2 cellular contexts compared by ENCODE assay signal in the genomic region with DNA sequence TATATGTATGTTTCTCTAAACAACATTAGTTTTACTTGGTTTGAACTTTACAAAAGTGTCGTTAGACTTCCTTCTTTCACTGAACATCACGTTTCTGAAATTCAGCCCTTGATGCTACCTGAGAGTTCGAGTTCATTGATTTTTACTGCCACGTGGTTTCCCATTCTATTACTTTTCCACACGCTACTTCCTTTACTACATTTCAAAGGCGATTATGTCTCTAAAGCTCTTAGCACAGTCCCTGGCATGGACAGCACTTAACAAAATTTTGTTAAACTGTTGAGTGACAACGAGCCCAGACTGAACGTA.
TF ChIP-seq lines count a peak whose summit lies in the region.

No MANE protein-coding gene starts in this region.

TF ChIP-seq in IMR-90, 13 proteins besides CTCF, POLR2A, EP300 and RAD21:
- TF ChIP-seq BHLHE40 (IDR thresholded peaks at IDR 0.05; ENCODE audit: low read depth, low read length) (no peak), MAZ (IDR thresholded peaks at IDR 0.05; ENCODE audit: borderline replicate concordance, low read depth, low read length) (no peak), CEBPB (IDR thresholded peaks at IDR 0.05; ENCODE audit: low read depth, low read length) (no peak), RCOR1 (IDR thresholded peaks at IDR 0.05; ENCODE audit: insufficient replicate concordance, low read length) (no peak), SMC3 (IDR thresholded peaks at IDR 0.05; ENCODE audit: low read depth, low read length) (no peak), FOS (IDR thresholded peaks at IDR 0.05; ENCODE audit: low read depth, low read length) (no peak), RFX5 (IDR thresholded peaks at IDR 0.05; ENCODE audit: low read depth, low read length) (no peak), MXI1 (IDR thresholded peaks at IDR 0.05; ENCODE audit: borderline replicate concordance, low read depth, low read length) (no peak), CHD1 (IDR thresholded peaks at IDR 0.05; ENCODE audit: low read depth, low read length) (no peak), MAFK (IDR thresholded peaks at IDR 0.05; ENCODE audit: low read depth, low read length) (no peak)
- TF ChIP-seq, protein P1, sequence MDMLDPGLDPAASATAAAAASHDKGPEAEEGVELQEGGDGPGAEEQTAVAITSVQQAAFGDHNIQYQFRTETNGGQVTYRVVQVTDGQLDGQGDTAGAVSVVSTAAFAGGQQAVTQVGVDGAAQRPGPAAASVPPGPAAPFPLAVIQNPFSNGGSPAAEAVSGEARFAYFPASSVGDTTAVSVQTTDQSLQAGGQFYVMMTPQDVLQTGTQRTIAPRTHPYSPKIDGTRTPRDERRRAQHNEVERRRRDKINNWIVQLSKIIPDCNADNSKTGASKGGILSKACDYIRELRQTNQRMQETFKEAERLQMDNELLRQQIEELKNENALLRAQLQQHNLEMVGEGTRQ (IDR thresholded peaks at IDR 0.05; ENCODE audit: low read depth, low read length) = no peak
- TF ChIP-seq, protein P2, sequence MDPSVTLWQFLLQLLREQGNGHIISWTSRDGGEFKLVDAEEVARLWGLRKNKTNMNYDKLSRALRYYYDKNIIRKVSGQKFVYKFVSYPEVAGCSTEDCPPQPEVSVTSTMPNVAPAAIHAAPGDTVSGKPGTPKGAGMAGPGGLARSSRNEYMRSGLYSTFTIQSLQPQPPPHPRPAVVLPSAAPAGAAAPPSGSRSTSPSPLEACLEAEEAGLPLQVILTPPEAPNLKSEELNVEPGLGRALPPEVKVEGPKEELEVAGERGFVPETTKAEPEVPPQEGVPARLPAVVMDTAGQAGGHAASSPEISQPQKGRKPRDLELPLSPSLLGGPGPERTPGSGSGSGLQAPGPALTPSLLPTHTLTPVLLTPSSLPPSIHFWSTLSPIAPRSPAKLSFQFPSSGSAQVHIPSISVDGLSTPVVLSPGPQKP (IDR thresholded peaks at IDR 0.05; ENCODE audit: borderline replicate concordance, low read depth, low read length) = no peak

TF ChIP-seq in endothelial cell of umbilical vein, 7 proteins besides CTCF, POLR2A, EP300 and RAD21:
- TF ChIP-seq EZH2 (IDR thresholded peaks at IDR 0.05; ENCODE audit: borderline replicate concordance, low read depth, low read length, severe bottlenecking) (no peak), GATA2 (IDR thresholded peaks at IDR 0.05; ENCODE audit: insufficient read depth, insufficient read length, low read depth, low read length) (no peak), MYC (IDR thresholded peaks at IDR 0.05; ENCODE audit: low read depth, low read length) (no peak), FOS (IDR thresholded peaks at IDR 0.05; ENCODE audit: borderline replicate concordance, insufficient read depth, low read length) (no peak)
- TF ChIP-seq, protein P3, sequence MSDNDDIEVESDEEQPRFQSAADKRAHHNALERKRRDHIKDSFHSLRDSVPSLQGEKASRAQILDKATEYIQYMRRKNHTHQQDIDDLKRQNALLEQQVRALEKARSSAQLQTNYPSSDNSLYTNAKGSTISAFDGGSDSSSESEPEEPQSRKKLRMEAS (IDR thresholded peaks at IDR 0.05; ENCODE audit: insufficient read depth, insufficient read length) = peak; percentile 12
